ENCODE assay signal across 24 cellular contexts in genomic region chr16:10989494-10989893, GRCh38. TPM values are rescaled to one million over a fixed set of nuclear protein-coding genes. Genes with fewer than 3 reads are reported as not detected.
DNase-seq lines count a peak whose midpoint lies in the region; ATAC-seq and TF ChIP-seq lines count a peak whose summit lies in the region.
"Had no signal": no experiment of that assay in that cellular context is flagged by ENCODE, and none has a peak within 500 bp of the region (broad histone marks: within the 10 kb centered on the region; RNA-seq: fewer than 3 reads in every experiment).

No MANE protein-coding gene starts in this region.

- H4K20me1 ChIP-seq in hepatocyte (ENCODE audit: insufficient read depth, poor library complexity, severe bottlenecking): no peaks in the 10 kb centered on the region

- peaks cover 59% of the 10 kb centered on the region for H3K36me3 Mint-ChIP-seq in T-helper 2 cell treated with Interferon-gamma antibody and Interleukin-4, amounts not matched to agents 5 μg/mL and 100 μg/mL, for 36 hours (ENCODE audit: low read depth)
- peaks cover 56% of the 10 kb centered on the region for H3K36me3 Mint-ChIP-seq in stimulated activated naive CD8-positive, alpha-beta T cell treated with anti-CD3 and anti-CD28 coated beads, Interleukin-15, Interleukin-2, amounts not matched to agents 100 ng/mL and 50 ng/mL, for 24 hours (ENCODE audit: low read depth)

- peak overlapping the region; percentile 86 for H3K27ac Mint-ChIP-seq in T-helper 2 cell treated with Interferon-gamma antibody and Interleukin-4, amounts not matched to agents 5 μg/mL and 100 μg/mL, for 36 hours
- peak overlapping the region; percentile 98 for H3K27ac Mint-ChIP-seq in stimulated activated naive CD8-positive, alpha-beta T cell treated with anti-CD3 and anti-CD28 coated beads, Interleukin-15, Interleukin-2, amounts not matched to agents 100 ng/mL and 50 ng/mL, for 24 hours
- H3K27ac Mint-ChIP-seq: progenitor cell of endocrine pancreas had no signal

- peak overlapping the region; percentile 60 for H3K4me3 Mint-ChIP-seq in T-helper 2 cell treated with Interferon-gamma antibody and Interleukin-4, amounts not matched to agents 5 μg/mL and 100 μg/mL, for 36 hours
- peak overlapping the region; percentile 31 for H3K4me3 Mint-ChIP-seq in stimulated activated naive CD8-positive, alpha-beta T cell treated with anti-CD3 and anti-CD28 coated beads, Interleukin-15, Interleukin-2, amounts not matched to agents 100 ng/mL and 50 ng/mL, for 24 hours
- H3K4me3 Mint-ChIP-seq: central memory CD8-positive, alpha-beta T cell had no signal

- peaks cover 8% of the 10 kb centered on the region for H3K4me1 ChIP-seq in hepatocyte (ENCODE audit: insufficient read depth)
- H3K4me1 ChIP-seq: ascending aorta had no signal

- no peaks in the 10 kb centered on the region for H3K79me2 ChIP-seq in hepatocyte

- 59% methylated on average over 3 of the region's 3 CpGs for WGBS in hepatocyte (ENCODE audit: low lambda C conversion rate, missing lambda C conversion rate)

- ATAC-seq in stimulated activated naive CD8-positive, alpha-beta T cell treated with anti-CD3 and anti-CD28 coated beads, Interleukin-15, Interleukin-2, amounts not matched to agents 100 U/mL and 50 U/mL, for 24 hours: no peak

- H2AFZ ChIP-seq in hepatocyte: no peak overlapping the region
- H2AFZ ChIP-seq: GM23248 had no signal

- H3K9me3 ChIP-seq in hepatocyte (ENCODE audit: low read depth): no peaks in the 10 kb centered on the region
- H3K9me3 ChIP-seq: ascending aorta, neutrophil, sigmoid colon had no signal

- no peak overlapping the region for H3K27ac ChIP-seq in hepatocyte
- H3K27ac ChIP-seq: ascending aorta, epithelial cell of prostate, GM23248, neutrophil, RWPE1, sigmoid colon had no signal

- no peak overlapping the region for H3K4me3 ChIP-seq in hepatocyte
- H3K4me3 ChIP-seq: ascending aorta, GM23248, lung, sigmoid colon had no signal

- no peaks in the 10 kb centered on the region for H3K27me3 ChIP-seq in hepatocyte
- H3K27me3 ChIP-seq: ascending aorta, neutrophil, sigmoid colon had no signal

- peaks cover 78% of the 10 kb centered on the region for H3K4me1 Mint-ChIP-seq in T-helper 2 cell treated with Interferon-gamma antibody and Interleukin-4, amounts not matched to agents 5 μg/mL and 100 μg/mL, for 36 hours (ENCODE audit: low read depth)
- peaks cover 77% of the 10 kb centered on the region for H3K4me1 Mint-ChIP-seq in stimulated activated naive CD8-positive, alpha-beta T cell treated with anti-CD3 and anti-CD28 coated beads, Interleukin-15, Interleukin-2, amounts not matched to agents 100 ng/mL and 50 ng/mL, for 24 hours (ENCODE audit: low read depth)

- no peak overlapping the region for H3K4me2 ChIP-seq in hepatocyte

- no peaks in the 10 kb centered on the region for H3K9me2 ChIP-seq in hepatocyte (replicated peaks; ENCODE audit: insufficient read depth)

- TF ChIP-seq CTCF in hepatocyte (IDR thresholded peaks at IDR 0.05; ENCODE audit: poor library complexity): no peak

- no peaks in the 10 kb centered on the region for H3K27me3 Mint-ChIP-seq in T-helper 2 cell treated with Interferon-gamma antibody and Interleukin-4, amounts not matched to agents 5 μg/mL and 100 μg/mL, for 36 hours (ENCODE audit: low read depth)
- H3K27me3 Mint-ChIP-seq in stimulated activated naive CD8-positive, alpha-beta T cell treated with anti-CD3 and anti-CD28 coated beads, Interleukin-15, Interleukin-2, amounts not matched to agents 100 ng/mL and 50 ng/mL, for 24 hours: no peaks in the 10 kb centered on the region
- H3K27me3 Mint-ChIP-seq: central memory CD8-positive, alpha-beta T cell; progenitor cell of endocrine pancreas had no signal

- no peaks in the 10 kb centered on the region for H3K9me3 Mint-ChIP-seq in T-helper 2 cell treated with Interferon-gamma antibody and Interleukin-4, amounts not matched to agents 5 μg/mL and 100 μg/mL, for 36 hours
- H3K9me3 Mint-ChIP-seq in stimulated activated naive CD8-positive, alpha-beta T cell treated with anti-CD3 and anti-CD28 coated beads, Interleukin-15, Interleukin-2, amounts not matched to agents 100 ng/mL and 50 ng/mL, for 24 hours: no peaks in the 10 kb centered on the region
- H3K9me3 Mint-ChIP-seq: central memory CD8-positive, alpha-beta T cell had no signal

- H3K36me3 ChIP-seq in hepatocyte (replicated peaks; ENCODE audit: insufficient read depth, low read depth): no peaks in the 10 kb centered on the region

- DNase-seq in T-helper 2 cell treated with Interferon-gamma antibody and Interleukin-4, amounts not matched to agents 5 μg/mL and 100 μg/mL, for 36 hours (ENCODE audit: low spot score): no peak
- DNase-seq in T-helper 2 cell (no peak), cerebellum (ENCODE audit: low spot score) (peak; percentile 23), NCI-H1930 (lab: John Stamatoyannopoulos, UW) (no peak), hepatocyte (ENCODE audit: low spot score) (no peak), retina (no peak)
- no peak for DNase-seq in stimulated activated naive CD8-positive, alpha-beta T cell treated with anti-CD3 and anti-CD28 coated beads, Interleukin-15, Interleukin-2, amounts not matched to agents 100 U/mL and 50 U/mL, for 24 hours
- DNase-seq: activated gamma-delta T cell; AML-193; GF-D8; GM23248; NCI-H1105; NCI-H2081 treated with DMSO at 0.1 percent for 48 hours; NCI-H774; sigmoid colon; stimulated activated CD4-positive, alpha-beta T cell treated with anti-CD3 and anti-CD28 coated beads, Interleukin-15, amount 100 ng/mL, for 24 hours had no signal

RNA-seq across cellular contexts. Expression of gene CLEC16A, which starts 45.1 kb away (rescaled TPM):
- 28.8 TPM for total RNA-seq in cerebellum
- total RNA-seq in hepatocyte: 19.7 and 22.6 TPM in 2 replicates
- 22.3 and 29.0 TPM in 2 replicates for polyA plus RNA-seq in hepatocyte

RNA-seq across cellular contexts. Expression of gene DEXI, which starts 47.2 kb away (rescaled TPM):
- 18.6 TPM for total RNA-seq in cerebellum
- total RNA-seq in hepatocyte: 51.6 and 53.7 TPM in 2 replicates
- polyA plus RNA-seq in hepatocyte: 68.9 and 82.4 TPM in 2 replicates
